ENCODE assay signal across 9 cellular contexts in the genomic region with DNA sequence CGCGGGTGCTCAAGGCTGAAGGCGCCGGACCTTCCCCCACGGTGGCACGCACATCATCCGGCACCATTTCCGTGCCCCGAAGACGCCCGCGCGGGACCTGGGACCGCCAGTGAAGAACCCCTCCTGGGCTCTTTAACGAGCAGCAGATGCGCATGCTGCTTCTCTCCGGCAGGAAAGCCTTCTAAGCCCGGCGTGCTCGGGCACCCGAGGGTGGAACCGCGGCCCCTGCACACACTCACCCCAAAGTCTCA. TPM values are rescaled to one million over a fixed set of nuclear protein-coding genes. Genes with fewer than 3 reads are reported as not detected.
A peak's percentile ranks its signal among the peaks of the same experiment; 100 is the strongest.
DNase-seq lines count a peak whose midpoint lies in the region; TF ChIP-seq lines count a peak whose summit lies in the region.
"Had no signal": no experiment of that assay in that cellular context is flagged by ENCODE, and none has a peak within 500 bp of the region (broad histone marks: within the 10 kb centered on the region; RNA-seq: fewer than 3 reads in every experiment).

No MANE protein-coding gene starts in this region.

- H3K4me1 ChIP-seq in A673 (ENCODE audit: insufficient read depth, low read length, poor library complexity, severe bottlenecking) (peaks cover 9% of the 10 kb centered on the region), HUES64 (ENCODE audit: insufficient read depth, low read length) (peaks cover 12% of the 10 kb centered on the region), muscle layer of colon (ENCODE audit: insufficient read depth, low read length) (peaks cover 5% of the 10 kb centered on the region)

- under 1% methylated on average over 23 of the region's 23 CpGs for WGBS in HUES64

- peak overlapping the region; percentile 85 for H3K27ac Mint-ChIP-seq in dendritic cell treated with granulocyte-macrophage colony-stimulating factor and Interleukin-4, amounts not matched to agents 40 ng/mL and 50 ng/mL, for 4 days

- POLR2A ChIA-PET in A673 (lab: Charles Lee; ENCODE audit: low non-redundant PET) = no interaction called here

- no peaks in the 10 kb centered on the region for H3K9me3 ChIP-seq in A673 (ENCODE audit: low read depth, low read length, poor library complexity, severe bottlenecking)
- no peaks in the 10 kb centered on the region for H3K9me3 ChIP-seq in HUES64 (ENCODE audit: insufficient read depth, low read depth, low read length)
- H3K9me3 ChIP-seq in muscle layer of colon (ENCODE audit: low read length) = no peaks in the 10 kb centered on the region
- H3K9me3 ChIP-seq: mucosa of descending colon had no signal

- H3K9me3 Mint-ChIP-seq in dendritic cell treated with granulocyte-macrophage colony-stimulating factor and Interleukin-4, amounts not matched to agents 40 ng/mL and 50 ng/mL, for 4 days = no peaks in the 10 kb centered on the region

- DNase-seq in A673 (ENCODE audit: low spot score) (no peak), putamen (ENCODE audit: low spot score) (no peak), ecto neural progenitor cell (ENCODE audit: low spot score) (no peak), NCI-H774 (lab: John Stamatoyannopoulos, UW) (no peak)
- DNase-seq in effector CD8-positive, alpha-beta T cell (lab: John Stamatoyannopoulos, UW) = no peak

- H3K27me3 ChIP-seq in A673 (replicated peaks; ENCODE audit: insufficient read depth, low read depth, low read length, poor library complexity) = peaks cover 88% of the 10 kb centered on the region
- H3K27me3 ChIP-seq in HUES64 (ENCODE audit: insufficient read depth, low read length) = peaks cover 95% of the 10 kb centered on the region
- H3K27me3 ChIP-seq in muscle layer of colon (ENCODE audit: control insufficient read depth in 1 of 2, insufficient read depth in 2 of 2, low read length in 2 of 2) = peaks cover 17 to 44% of the 10 kb centered on the region in 2 donors

- peaks cover 42% of the 10 kb centered on the region for H3K4me1 Mint-ChIP-seq in dendritic cell treated with granulocyte-macrophage colony-stimulating factor and Interleukin-4, amounts not matched to agents 40 ng/mL and 50 ng/mL, for 4 days (ENCODE audit: low read depth)

- peak overlapping the region; percentile 25 for H3K4me3 ChIP-seq in A673 (ENCODE audit: low read depth, low read length, poor library complexity, severe bottlenecking)
- peak overlapping the region; percentile 52 for H3K4me3 ChIP-seq in HUES64 (ENCODE audit: low read length)
- H3K4me3 ChIP-seq in muscle layer of colon (ENCODE audit: low read depth in 1 of 2, low read length in 2 of 2) = peak overlapping the region; percentile 36 to 50
- H3K4me3 ChIP-seq: mucosa of descending colon had no signal

- H3K36me3 ChIP-seq in A673 (ENCODE audit: insufficient read depth, low read length, poor library complexity, severe bottlenecking) (no peaks in the 10 kb centered on the region), HUES64 (ENCODE audit: insufficient read depth, low read length) (no peaks in the 10 kb centered on the region), muscle layer of colon (ENCODE audit: insufficient read depth, low read length) (no peaks in the 10 kb centered on the region)

- H3K9ac ChIP-seq in HUES64 (ENCODE audit: low read depth, low read length) = no peak overlapping the region
- no peak overlapping the region for H3K9ac ChIP-seq in muscle layer of colon (ENCODE audit: low read length)

- peak overlapping the region; percentile 92 for H3K4me3 Mint-ChIP-seq in dendritic cell treated with granulocyte-macrophage colony-stimulating factor and Interleukin-4, amounts not matched to agents 40 ng/mL and 50 ng/mL, for 4 days

- peaks cover 71% of the 10 kb centered on the region for H3K27me3 Mint-ChIP-seq in dendritic cell treated with granulocyte-macrophage colony-stimulating factor and Interleukin-4, amounts not matched to agents 40 ng/mL and 50 ng/mL, for 4 days

- CTCF ChIA-PET in A673 (lab: Charles Lee) = no interaction called here

- TF ChIP-seq CTCF in A673 (conservative IDR thresholded peaks at IDR 0.05; ENCODE audit: low read depth, low read length) = no peak

- intact Hi-C loops in A673 (cut with micrococcal nuclease; ENCODE audit: unreplicated experiment) = no loop called here
- intact Hi-C loops in dendritic cell treated with granulocyte-macrophage colony-stimulating factor and Interleukin-4, amounts not matched to agents 40 ng/mL and 50 ng/mL, for 4 days (cut with micrococcal nuclease) = loop anchor here (1.0 to 2.0 kb wide), 2 partner anchors 25 to 49 kb away; no protein-coding TSS in a partner anchor

- peaks cover 23% of the 10 kb centered on the region for H3K36me3 Mint-ChIP-seq in dendritic cell treated with granulocyte-macrophage colony-stimulating factor and Interleukin-4, amounts not matched to agents 40 ng/mL and 50 ng/mL, for 4 days (ENCODE audit: low read depth)

- H3K27ac ChIP-seq in A673 (ENCODE audit: low read depth, low read length, poor library complexity, severe bottlenecking) = no peak overlapping the region
- no peak overlapping the region for H3K27ac ChIP-seq in HUES64 (ENCODE audit: low read depth, low read length)
- H3K27ac ChIP-seq in muscle layer of colon (ENCODE audit: low read depth, low read length) = no peak overlapping the region

- no TSS peak for BruUV-seq in A673 (replicated peaks; lab: Mats Ljungman, UMichigan)

RNA-seq across cellular contexts. Expression of a gene that starts 0.2 kb away (rescaled TPM):
- not detected in 2 replicates for total RNA-seq in A673 (2021)
- 0.55 TPM for polyA plus RNA-seq in HUES64 (2013, experiment 1 of 2)
- 1.5 TPM for polyA plus RNA-seq in HUES64 (2013, experiment 2 of 2)
